In genomic region chr15:85008474-85009260, GRCh38 we compare ENCODE assay signal across 12 cellular contexts. TPM values are rescaled to one million over a fixed set of nuclear protein-coding genes. Genes with fewer than 3 reads are reported as not detected.
A peak's percentile ranks its signal among the peaks of the same experiment; 100 is the strongest.
DNase-seq lines count a peak whose midpoint lies in the region; ATAC-seq and TF ChIP-seq lines count a peak whose summit lies in the region.
"Had no signal": no experiment of that assay in that cellular context is flagged by ENCODE, and none has a peak within 500 bp of the region (broad histone marks: within the 10 kb centered on the region; RNA-seq: fewer than 3 reads in every experiment).

No MANE protein-coding gene starts in this region.

- H3K27ac Mint-ChIP-seq in activated CD4-positive, alpha-beta T cell treated with anti-CD3 and anti-CD28 coated beads, Interleukin-2, amount 10 ng/mL, durations not matched to agents 24 days and 14 days, result peak overlapping the region; percentile 3
- H3K27ac Mint-ChIP-seq in immature natural killer cell, result peak overlapping the region in 4 of 6 donors; percentile 2 to 71 (median 49)

- H3K27ac ChIP-seq in suprapubic skin, result peak overlapping the region; percentile 14

- peaks cover 3% of the 10 kb centered on the region for H3K9me3 Mint-ChIP-seq in activated CD4-positive, alpha-beta T cell treated with anti-CD3 and anti-CD28 coated beads, Interleukin-2, amount 10 ng/mL, durations not matched to agents 24 days and 14 days
- no peaks in the 10 kb centered on the region for H3K9me3 Mint-ChIP-seq in immature natural killer cell

- no peaks in the 10 kb centered on the region for H3K36me3 ChIP-seq in suprapubic skin

- no peak overlapping the region for H3K4me3 ChIP-seq in suprapubic skin
- H3K4me3 ChIP-seq: skin epidermis had no signal

- 87% methylated on average over 5 of the region's 5 CpGs for WGBS in suprapubic skin

- TF ChIP-seq CTCF in suprapubic skin (IDR thresholded peaks at IDR 0.05), result no peak

- peaks cover 36% of the 10 kb centered on the region for H3K4me1 ChIP-seq in suprapubic skin

- intact Hi-C loops in activated CD4-positive, alpha-beta T cell treated with anti-CD3 and anti-CD28 coated beads, Interleukin-2, amount 10 ng/mL, durations not matched to agents 24 days and 14 days (cut with micrococcal nuclease), result no loop called here

- H3K36me3 Mint-ChIP-seq in activated CD4-positive, alpha-beta T cell treated with anti-CD3 and anti-CD28 coated beads, Interleukin-2, amount 10 ng/mL, durations not matched to agents 24 days and 14 days (ENCODE audit: low read depth), result peaks cover 4% of the 10 kb centered on the region
- no peaks in the 10 kb centered on the region for H3K36me3 Mint-ChIP-seq in immature natural killer cell

- ATAC-seq in GM18511 (IDR thresholded peaks at IDR 0.05; ENCODE audit: unreplicated experiment), result no peak
- ATAC-seq: T-cell had no signal

- DNase-seq in activated CD4-positive, alpha-beta T cell treated with anti-CD3 and anti-CD28 coated beads, Interleukin-2, amount 10 ng/mL, durations not matched to agents 24 days and 14 days, result no peak
- no peak for DNase-seq in activated CD4-positive, alpha-beta T cell treated with anti-CD3 and anti-CD28 coated beads, Interleukin-2, amount 50 U/mL, for 1 hour
- DNase-seq in OCI-M1 (lab: John Stamatoyannopoulos, UW), result peak; percentile 5
- no peak for DNase-seq in immature natural killer cell
- no peak for DNase-seq in suprapubic skin (ENCODE audit: low spot score in 2 of 2)
- no peak for DNase-seq in NCI-H1105 (lab: John Stamatoyannopoulos, UW)
- DNase-seq in activated CD4-positive, alpha-beta T cell treated with anti-CD3 and anti-CD28 coated beads, Interleukin-2, amount 50 U/mL, for 4 hours, result no peak
- DNase-seq: hippocampal formation, NCI-H2227 treated with DMSO at 0.1 percent for 48 hours, T-cell had no signal

- no peaks in the 10 kb centered on the region for H3K9me3 ChIP-seq in suprapubic skin

- no peaks in the 10 kb centered on the region for H3K27me3 Mint-ChIP-seq in activated CD4-positive, alpha-beta T cell treated with anti-CD3 and anti-CD28 coated beads, Interleukin-2, amount 10 ng/mL, durations not matched to agents 24 days and 14 days
- H3K27me3 Mint-ChIP-seq in immature natural killer cell (ENCODE audit: low read depth in 3 of 3), result peaks cover 0 to 3% (median 3%) of the 10 kb centered on the region in 3 donors
- H3K27me3 Mint-ChIP-seq: T-cell had no signal

- no peaks in the 10 kb centered on the region for H3K27me3 ChIP-seq in suprapubic skin

- TF ChIP-seq EP300 in suprapubic skin (IDR thresholded peaks at IDR 0.05), result no peak

- H3K4me3 Mint-ChIP-seq in activated CD4-positive, alpha-beta T cell treated with anti-CD3 and anti-CD28 coated beads, Interleukin-2, amount 10 ng/mL, durations not matched to agents 24 days and 14 days, result no peak overlapping the region
- H3K4me3 Mint-ChIP-seq in immature natural killer cell, result no peak overlapping the region
- H3K4me3 Mint-ChIP-seq: T-cell had no signal

- TF ChIP-seq POLR2A in suprapubic skin (IDR thresholded peaks at IDR 0.05), result no peak

- H3K4me1 Mint-ChIP-seq in activated CD4-positive, alpha-beta T cell treated with anti-CD3 and anti-CD28 coated beads, Interleukin-2, amount 10 ng/mL, durations not matched to agents 24 days and 14 days, result peaks cover 11% of the 10 kb centered on the region
- H3K4me1 Mint-ChIP-seq in immature natural killer cell, result peaks cover 26 to 50% of the 10 kb centered on the region in 2 donors

RNA-seq across cellular contexts. Expression of gene PDE8A, which starts 27.0 kb away (rescaled TPM):
- total RNA-seq in activated CD4-positive, alpha-beta T cell treated with anti-CD3 and anti-CD28 coated beads, Interleukin-2, amount 10 ng/mL, durations not matched to agents 24 days and 14 days, result 18.5 and 21.1 TPM in 2 replicates
- polyA plus RNA-seq in immature natural killer cell, result 1 to 10 TPM in 2 of 3 donors, under 1 TPM in 1; 0.87 to 3.4 (median 2.4) TPM
- 10 to 100 TPM; 15.3 to 48.5 (median 19.0) TPM for total RNA-seq in suprapubic skin
